25 cellular contexts compared by ENCODE assay signal in genomic region chr16:61872778-61873119, GRCh38.
"Had no signal": no experiment of that assay in that cellular context is flagged by ENCODE, and none has a peak within 500 bp of the region (broad histone marks: within the 10 kb centered on the region; RNA-seq: fewer than 3 reads in every experiment).

No MANE protein-coding gene starts in this region.

- H3K36me3 Mint-ChIP-seq: naive thymus-derived CD4-positive, alpha-beta T cell; stimulated activated effector memory CD8-positive, alpha-beta T cell treated with anti-CD3 and anti-CD28 coated beads, Interleukin-12 subunit alpha, Interleukin-12 subunit beta, amount 100 ng/mL, for 72 hours had no signal

- H3K4me1 ChIP-seq: colonic mucosa, left lung, psoas muscle, sigmoid colon, stomach, thyroid gland, vagina had no signal

- DNase-seq: colonic mucosa; dermis blood vessel endothelial cell; effector memory CD4-positive, alpha-beta T cell; erythroblast; head of caudate nucleus; left cardiac atrium; left lung; mesenchymal stem cell; midbrain; naive thymus-derived CD4-positive, alpha-beta T cell; occipital lobe; ovary; posterior cingulate gyrus; psoas muscle; right cardiac atrium; sigmoid colon; stimulated activated CD4-positive, alpha-beta T cell treated with anti-CD3 and anti-CD28 coated beads, Interleukin-2, amount 100 ng/mL, for 24 hours; stimulated activated CD4-positive, alpha-beta T cell treated with anti-CD3 and anti-CD28 coated beads, Interleukin-4, amount 100 ng/mL, for 24 hours; stimulated activated naive CD4-positive, alpha-beta T cell treated with Interleukin-2 at 50 U/mL for 16 hours; stomach; thyroid gland; trophoblast cell had no signal

- H3K27ac Mint-ChIP-seq: naive thymus-derived CD4-positive, alpha-beta T cell; nephron; stimulated activated effector memory CD8-positive, alpha-beta T cell treated with anti-CD3 and anti-CD28 coated beads, Interleukin-12 subunit alpha, Interleukin-12 subunit beta, amount 100 ng/mL, for 72 hours had no signal

- H3K27ac ChIP-seq: colonic mucosa, left lung, ovary, psoas muscle, sigmoid colon, stomach, thyroid gland, vagina had no signal

- ATAC-seq: left cardiac atrium; left lung; naive thymus-derived CD4-positive, alpha-beta T cell; psoas muscle; right cardiac atrium; stimulated activated effector memory CD8-positive, alpha-beta T cell treated with anti-CD3 and anti-CD28 coated beads, Interleukin-12 subunit alpha, Interleukin-12 subunit beta, amount 100 ng/mL, for 72 hours had no signal

- H3K9me3 Mint-ChIP-seq: nephron had no signal

- H3K36me3 ChIP-seq: colonic mucosa, left lung, ovary, sigmoid colon, stomach, thyroid gland, vagina had no signal

- H3K4me1 Mint-ChIP-seq: naive thymus-derived CD4-positive, alpha-beta T cell; stimulated activated effector memory CD8-positive, alpha-beta T cell treated with anti-CD3 and anti-CD28 coated beads, Interleukin-12 subunit alpha, Interleukin-12 subunit beta, amount 100 ng/mL, for 72 hours had no signal

- H3K9me3 ChIP-seq: colonic mucosa, ovary, psoas muscle, sigmoid colon, thyroid gland, vagina had no signal

- H3K4me3 ChIP-seq: colonic mucosa, left lung, ovary, psoas muscle, sigmoid colon, stomach, thyroid gland, vagina had no signal

- H3K4me3 Mint-ChIP-seq: naive thymus-derived CD4-positive, alpha-beta T cell; nephron; stimulated activated effector memory CD8-positive, alpha-beta T cell treated with anti-CD3 and anti-CD28 coated beads, Interleukin-12 subunit alpha, Interleukin-12 subunit beta, amount 100 ng/mL, for 72 hours had no signal

- H3K27me3 Mint-ChIP-seq: naive thymus-derived CD4-positive, alpha-beta T cell had no signal

- H3K27me3 ChIP-seq: colonic mucosa, left lung, ovary, sigmoid colon, stomach, thyroid gland, vagina had no signal
